In genomic region chr1:119327066-119327435, GRCh38 we compare ENCODE assay signal across 8 cellular contexts. TPM values are rescaled to one million over a fixed set of nuclear protein-coding genes. Genes with fewer than 3 reads are reported as not detected.
DNase-seq lines count a peak whose midpoint lies in the region; ATAC-seq and TF ChIP-seq lines count a peak whose summit lies in the region.

No MANE protein-coding gene starts in this region.

- no peak overlapping the region for H3K27ac Mint-ChIP-seq in CD8-positive, alpha-beta T cell

- no peak for DNase-seq in CD8-positive, alpha-beta T cell
- DNase-seq in esophagus muscularis mucosa (ENCODE audit: extremely low spot score) (no peak), osteoblast (ENCODE audit: insufficient read length, low spot score, missing footprints) (no peak), NCI-H510A (lab: John Stamatoyannopoulos, UW) (no peak)
- no peak for DNase-seq in activated effector memory CD4-positive, alpha-beta T cell treated with Interleukin-2 at 50 U/mL for 16 hours

- no peaks in the 10 kb centered on the region for H3K27me3 ChIP-seq in CD8-positive, alpha-beta T cell (ENCODE audit: insufficient read depth, low read length)
- H3K27me3 ChIP-seq in OCI-LY3 (ENCODE audit: low read depth, low read length) (no peaks in the 10 kb centered on the region), esophagus muscularis mucosa (peaks cover 0 to 5% (median 0%) of the 10 kb centered on the region in 4 donors), osteoblast (ENCODE audit: insufficient read depth, low read length) (no peaks in the 10 kb centered on the region)

- H3K9me3 Mint-ChIP-seq in CD8-positive, alpha-beta T cell, result no peaks in the 10 kb centered on the region

- no peaks in the 10 kb centered on the region for H3K9me3 ChIP-seq in CD8-positive, alpha-beta T cell (ENCODE audit: low read length)
- H3K9me3 ChIP-seq in OCI-LY3 (ENCODE audit: insufficient read depth, low read length) (no peaks in the 10 kb centered on the region; the same call in 1 of the 2 replicates), esophagus muscularis mucosa (no peaks in the 10 kb centered on the region), osteoblast (ENCODE audit: low read depth, low read length) (no peaks in the 10 kb centered on the region)

- H3K9ac ChIP-seq in OCI-LY3 (ENCODE audit: low read length), result peak overlapping the region; percentile 65

- peaks cover 22% of the 10 kb centered on the region for H3K27me3 Mint-ChIP-seq in CD8-positive, alpha-beta T cell (ENCODE audit: low read depth)

- WGBS in esophagus muscularis mucosa, result 9% methylated on average over 16 of the region's 18 CpGs

- peaks cover 16% of the 10 kb centered on the region for H3K4me1 Mint-ChIP-seq in CD8-positive, alpha-beta T cell (ENCODE audit: low read depth)

- no peaks in the 10 kb centered on the region for H3K36me3 Mint-ChIP-seq in CD8-positive, alpha-beta T cell

- intact Hi-C loops in CD8-positive, alpha-beta T cell (cut with DNase I, micrococcal nuclease), result no loop called here
- intact Hi-C loops in esophagus muscularis mucosa (cut with DNase I), result no loop called here

- H3K27ac ChIP-seq in CD8-positive, alpha-beta T cell (ENCODE audit: low read depth, low read length), result no peak overlapping the region
- H3K27ac ChIP-seq in OCI-LY3 (ENCODE audit: low read length) (peak overlapping the region; percentile 68), esophagus muscularis mucosa (replicated peaks in 1 of 4) (no peak overlapping the region), osteoblast (ENCODE audit: low read depth, low read length) (no peak overlapping the region)

- POLR2A ChIA-PET in CD8-positive, alpha-beta T cell (lab: Charles Lee), result no interaction called here

- H3K4me2 ChIP-seq in OCI-LY3 (ENCODE audit: low read length), result peak overlapping the region; percentile 73
- peak overlapping the region; percentile 78 for H3K4me2 ChIP-seq in osteoblast (ENCODE audit: insufficient read depth, low read length)

- ATAC-seq in CD8-positive, alpha-beta T cell, result no peak
- no peak for ATAC-seq in HG02885 (IDR thresholded peaks at IDR 0.05; ENCODE audit: poor library complexity, unreplicated experiment)
- ATAC-seq in HG03025 (IDR thresholded peaks at IDR 0.05; ENCODE audit: low FRiP score, unreplicated experiment), result no peak

- H2AFZ ChIP-seq in OCI-LY3 (ENCODE audit: low read depth, low read length) (peak overlapping the region; percentile 62; the same call in 1 of the 2 replicates), osteoblast (ENCODE audit: low read length) (peak overlapping the region; percentile 42)

- H3K79me2 ChIP-seq in OCI-LY3 (ENCODE audit: low read length) (no peaks in the 10 kb centered on the region), osteoblast (ENCODE audit: insufficient read depth, low read length) (no peaks in the 10 kb centered on the region)

- no peak for TF ChIP-seq EP300 in esophagus muscularis mucosa (IDR thresholded peaks at IDR 0.05)

- CTCF ChIA-PET in CD8-positive, alpha-beta T cell (lab: Charles Lee), result interaction anchor here (1.0 kb wide), 1 partner anchor 32 kb away, joined by 3 read pairs; no protein-coding TSS in a partner anchor

- H3K4me1 ChIP-seq in CD8-positive, alpha-beta T cell (ENCODE audit: insufficient read depth, low read length), result peaks cover 3% of the 10 kb centered on the region
- H3K4me1 ChIP-seq in OCI-LY3 (ENCODE audit: low read length) (peaks cover 59% of the 10 kb centered on the region), esophagus muscularis mucosa (peaks cover 5 to 16% (median 12%) of the 10 kb centered on the region in 4 donors), osteoblast (ENCODE audit: insufficient read depth, low read length) (no peaks in the 10 kb centered on the region)

- H4K20me1 ChIP-seq in OCI-LY3 (ENCODE audit: insufficient read depth, low read length) (no peaks in the 10 kb centered on the region), osteoblast (ENCODE audit: insufficient read depth, low read length) (no peaks in the 10 kb centered on the region)

- H3K4me3 ChIP-seq in CD8-positive, alpha-beta T cell (ENCODE audit: low read depth, low read length), result peak overlapping the region; percentile 55
- peak overlapping the region; percentile 64 for H3K4me3 ChIP-seq in OCI-LY3 (ENCODE audit: low read length)
- peak overlapping the region; percentile 45 to 54 (median 49) for H3K4me3 ChIP-seq in esophagus muscularis mucosa
- peak overlapping the region; percentile 55 for H3K4me3 ChIP-seq in osteoblast (ENCODE audit: insufficient read depth, low read length)

- TF ChIP-seq CTCF in CD8-positive, alpha-beta T cell (IDR thresholded peaks at IDR 0.05), result no peak
- no peak for TF ChIP-seq CTCF in OCI-LY3 (IDR thresholded peaks at IDR 0.05; ENCODE audit: low read depth, low read length)
- TF ChIP-seq CTCF in esophagus muscularis mucosa (IDR thresholded peaks at IDR 0.05), result no peak
- TF ChIP-seq CTCF in osteoblast (IDR thresholded peaks at IDR 0.05; ENCODE audit: extremely low read depth, low read depth, low read length), result no peak

- peak overlapping the region; percentile 87 for H3K4me3 Mint-ChIP-seq in CD8-positive, alpha-beta T cell

- no peaks in the 10 kb centered on the region for H3K36me3 ChIP-seq in CD8-positive, alpha-beta T cell (ENCODE audit: insufficient read depth, low read length)
- H3K36me3 ChIP-seq in OCI-LY3 (replicated peaks; ENCODE audit: low read depth, low read length) (peaks cover 9% of the 10 kb centered on the region), esophagus muscularis mucosa (no peaks in the 10 kb centered on the region), osteoblast (ENCODE audit: insufficient read depth, low read length) (no peaks in the 10 kb centered on the region)

- no peak for TF ChIP-seq POLR2A in esophagus muscularis mucosa (IDR thresholded peaks at IDR 0.05; ENCODE audit: low read depth)

RNA-seq across cellular contexts. Expression of gene HAO2, which starts 41.5 kb away (rescaled TPM):
- not detected for total RNA-seq in CD8-positive, alpha-beta T cell
- total RNA-seq in esophagus muscularis mucosa, result under 1 TPM in 1 of 4 donors, not detected in 3; 0.32 TPM
- total RNA-seq in osteoblast, result not detected in 2 replicates
